In genomic region chr3:21621396-21621695, GRCh38 we compare ENCODE assay signal across 15 cellular contexts.
DNase-seq lines count a peak whose midpoint lies in the region; FAIRE-seq lines count a peak whose summit lies in the region.
"Had no signal": no experiment of that assay in that cellular context is flagged by ENCODE, and none has a peak within 500 bp of the region (broad histone marks: within the 10 kb centered on the region; RNA-seq: fewer than 3 reads in every experiment).

No MANE protein-coding gene starts in this region.

- no peak overlapping the region for H3K27ac ChIP-seq in GM23248
- no peak overlapping the region for H3K27ac ChIP-seq in small intestine (ENCODE audit: low read depth in 1 of 2, low read length in 1 of 2)
- H3K27ac ChIP-seq: coronary artery, gastroesophageal sphincter, RWPE1 had no signal

- H2AFZ ChIP-seq in GM23248 = no peak overlapping the region

- in situ Hi-C loops in GM23248 (cut with MboI) = no loop called here

- H3K9me2 ChIP-seq in GM23248 (ENCODE audit: insufficient read depth) = no peaks in the 10 kb centered on the region

- no peaks in the 10 kb centered on the region for H3K9me3 ChIP-seq in GM23248 (ENCODE audit: low read depth)
- H3K9me3 ChIP-seq in small intestine (ENCODE audit: control insufficient read depth, low read depth) = no peaks in the 10 kb centered on the region
- H3K9me3 ChIP-seq: gastroesophageal sphincter had no signal

- H3K4me1 ChIP-seq in GM23248 (ENCODE audit: insufficient read depth) = peaks cover 11% of the 10 kb centered on the region
- no peaks in the 10 kb centered on the region for H3K4me1 ChIP-seq in small intestine (ENCODE audit: control insufficient read depth in 2 of 2, insufficient read depth in 1 of 2, low read depth in 1 of 2, low read length in 1 of 2)

- no peaks in the 10 kb centered on the region for H3K79me2 ChIP-seq in GM23248 (ENCODE audit: insufficient read depth)

- 54 to 66% methylated on average over 3 of the region's 3 CpGs for WGBS in GM23248 (ENCODE audit: low coverage in 1 of 2, low lambda C conversion rate in 2 of 2, missing lambda C conversion rate in 2 of 2), 2 experiments
- 18 to 44% (median 25%) methylated on average over 3 of the region's 3 CpGs for WGBS in small intestine, 3 donors

- DNase-seq in GM23248 = peak; percentile 64
- peak; percentile 60 for DNase-seq in amniotic epithelial cell (ENCODE audit: low read depth)
- peak; percentile 66 for DNase-seq in glomerular visceral epithelial cell (ENCODE audit: extremely low spot score)
- peak; percentile 9 for DNase-seq in small intestine
- no peak for DNase-seq in NCI-H2171 (lab: John Stamatoyannopoulos, UW)
- DNase-seq in activated CD4-positive, CD25-positive, alpha-beta regulatory T cell treated with anti-CD3 and anti-CD28 coated beads, Interleukin-2, amount 50 U/mL, for 72 hours = no peak
- no peak for DNase-seq in activated CD4-positive, alpha-beta T cell treated with anti-CD3 and anti-CD28 coated beads, Interleukin-2, amount 50 U/mL, for 4 hours
- DNase-seq: activated CD8-positive, alpha-beta T cell treated with anti-CD3 and anti-CD28 coated beads, Interleukin-2, amount 10 ng/mL, durations not matched to agents 7 days and 5 days; activated naive CD4-positive, alpha-beta T cell; naive B cell; T-helper 9 cell had no signal

- FAIRE-seq in small intestine (lab: Jason Lieb, UNC) = no peak
- FAIRE-seq: keratinocyte had no signal

- H3K4me2 ChIP-seq in GM23248 (ENCODE audit: unreplicated experiment) = no peak overlapping the region

- H3K9ac ChIP-seq in GM23248 = no peak overlapping the region

- no peaks in the 10 kb centered on the region for H3F3A ChIP-seq in GM23248 (ENCODE audit: insufficient read depth)

- H4K20me1 ChIP-seq in GM23248 (ENCODE audit: insufficient read depth) = no peaks in the 10 kb centered on the region

- H3K36me3 ChIP-seq in GM23248 (ENCODE audit: low read depth) (no peaks in the 10 kb centered on the region), small intestine (ENCODE audit: control insufficient read depth in 2 of 2, insufficient read depth in 2 of 2, low read length in 2 of 2) (no peaks in the 10 kb centered on the region)
- H3K36me3 ChIP-seq: gastroesophageal sphincter had no signal

- H3K4me3 ChIP-seq in GM23248 (no peak overlapping the region), small intestine (ENCODE audit: low read depth in 1 of 2, low read length in 2 of 2) (no peak overlapping the region)
- H3K4me3 ChIP-seq: coronary artery, gastroesophageal sphincter had no signal

- no peaks in the 10 kb centered on the region for H3K27me3 ChIP-seq in GM23248 (replicated peaks; ENCODE audit: insufficient read depth)
- H3K27me3 ChIP-seq in small intestine (ENCODE audit: control insufficient read depth in 2 of 2, insufficient read depth in 2 of 2, low read length in 2 of 2) = no peaks in the 10 kb centered on the region
- H3K27me3 ChIP-seq: gastroesophageal sphincter had no signal

Comparison
In these comparisons a context has a peak if more than half of its experiments do, and no peak if none do; other contexts are left out.
1. DNase-seq: peak in GM23248 (single experiment), amniotic epithelial cell (single experiment), glomerular visceral epithelial cell (single experiment) and small intestine (single experiment); none in NCI-H2171 (single experiment), activated CD4-positive, CD25-positive, alpha-beta regulatory T cell treated with anti-CD3 and anti-CD28 coated beads, Interleukin-2, amount 50 U/mL, for 72 hours (single experiment) and activated CD4-positive, alpha-beta T cell treated with anti-CD3 and anti-CD28 coated beads, Interleukin-2, amount 50 U/mL, for 4 hours (0 of 2).